ENCODE assay signal across 17 cellular contexts in the genomic region with DNA sequence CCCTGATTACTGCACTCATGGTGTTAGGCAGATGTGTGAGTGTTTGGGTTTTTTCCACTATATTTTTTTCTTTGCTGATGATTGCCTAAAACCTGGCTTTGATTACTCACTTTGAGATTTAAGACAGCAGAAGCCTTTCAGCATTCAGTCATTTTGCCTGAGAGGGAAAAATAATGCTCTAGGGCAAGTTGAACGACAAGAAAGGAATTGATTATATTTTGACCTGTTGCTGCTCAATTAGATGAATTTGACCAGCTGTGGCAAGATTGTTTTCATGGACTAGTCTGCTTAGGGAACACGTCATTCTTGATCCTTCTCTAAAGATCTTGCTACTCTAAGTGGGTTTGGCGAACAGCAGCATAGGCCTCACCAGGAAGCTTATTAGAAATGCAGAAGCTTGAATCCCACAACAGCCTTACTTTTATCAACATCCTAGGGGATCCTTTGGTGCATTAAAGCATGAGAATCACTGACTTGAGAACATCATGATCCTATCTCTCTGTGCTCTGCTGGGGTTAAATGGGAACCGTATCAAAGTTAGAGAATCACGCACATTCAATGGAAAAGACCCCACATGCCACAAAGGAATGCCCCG. TPM values are rescaled to one million over a fixed set of nuclear protein-coding genes. Genes with fewer than 3 reads are reported as not detected.
DNase-seq lines count a peak whose midpoint lies in the region; ATAC-seq and TF ChIP-seq lines count a peak whose summit lies in the region.
"Had no signal": no experiment of that assay in that cellular context is flagged by ENCODE, and none has a peak within 500 bp of the region (broad histone marks: within the 10 kb centered on the region; RNA-seq: fewer than 3 reads in every experiment).

No MANE protein-coding gene starts in this region.

- H3K9me3 ChIP-seq in Loucy (ENCODE audit: insufficient read depth, low read depth, low read length) (no peaks in the 10 kb centered on the region), endodermal cell (ENCODE audit: control insufficient read depth, low read length) (no peaks in the 10 kb centered on the region)
- H3K9me3 ChIP-seq: Caco-2, SJSA1 had no signal

- H3K4me1 ChIP-seq in Loucy (ENCODE audit: insufficient read depth, low read length, poor library complexity, severe bottlenecking), result peaks cover 51% of the 10 kb centered on the region
- H3K4me1 ChIP-seq in endodermal cell (ENCODE audit: control insufficient read depth, insufficient read depth, low read length), result no peaks in the 10 kb centered on the region
- H3K4me1 ChIP-seq: Caco-2, SJSA1 had no signal

- H2AFZ ChIP-seq in Loucy (ENCODE audit: low read length), result peak overlapping the region; percentile 22; the same call in 1 of the 2 replicates

- no peak overlapping the region for H3K4me3 Mint-ChIP-seq in endodermal cell

- H3K27ac ChIP-seq in endodermal cell (ENCODE audit: low read depth, low read length), result peak overlapping the region; percentile 47
- H3K27ac ChIP-seq: C4-2B, SJSA1 had no signal

- no peak overlapping the region for H3K9ac ChIP-seq in Loucy (ENCODE audit: low read depth, low read length, poor library complexity, severe bottlenecking)
- H3K9ac ChIP-seq in endodermal cell (ENCODE audit: extremely low read depth, low read length, poor library complexity, severe bottlenecking), result no peak overlapping the region

- H3K27ac Mint-ChIP-seq in endodermal cell, result no peak overlapping the region

- no peaks in the 10 kb centered on the region for H3K36me3 ChIP-seq in Loucy (ENCODE audit: insufficient read depth, low read length)
- H3K36me3 ChIP-seq in endodermal cell (ENCODE audit: control insufficient read depth, insufficient read depth, low read length), result no peaks in the 10 kb centered on the region
- H3K36me3 ChIP-seq: SJSA1 had no signal

- WGBS in endodermal cell (ENCODE audit: insufficient coverage in 1 of 2, insufficient read length in 1 of 2), 2 experiments, result 42 to 50% methylated on average over 5 to 6 of the region's 6 CpGs

- no peaks in the 10 kb centered on the region for H3K79me2 ChIP-seq in Loucy (ENCODE audit: insufficient read depth, low read length)

- no peak overlapping the region for H3K4me3 ChIP-seq in Loucy (ENCODE audit: low read length, poor library complexity, severe bottlenecking)
- H3K4me3 ChIP-seq in endodermal cell (ENCODE audit: low read length), result no peak overlapping the region
- H3K4me3 ChIP-seq: SJSA1 had no signal

- no peak overlapping the region for H3K4me2 ChIP-seq in Loucy (ENCODE audit: low read depth, low read length, poor library complexity, severe bottlenecking)

- no peaks in the 10 kb centered on the region for H3K9me2 ChIP-seq in Loucy (replicated peaks; ENCODE audit: low read depth, low read length)

- ATAC-seq in HG03432 (IDR thresholded peaks at IDR 0.05; ENCODE audit: unreplicated experiment), result no peak

- H3F3A ChIP-seq in Loucy (ENCODE audit: low read depth), result peaks cover 17% of the 10 kb centered on the region; the same call in 1 of the 2 replicates

- no peaks in the 10 kb centered on the region for H4K20me1 ChIP-seq in Loucy (ENCODE audit: insufficient read depth, low read length, poor library complexity, severe bottlenecking)

- H3K36me3 Mint-ChIP-seq in endodermal cell (ENCODE audit: low read depth), result no peaks in the 10 kb centered on the region

- peaks cover 7% of the 10 kb centered on the region for H3K27me3 Mint-ChIP-seq in endodermal cell (ENCODE audit: insufficient read depth)

- H3K9me3 Mint-ChIP-seq in endodermal cell, result no peaks in the 10 kb centered on the region

- TF ChIP-seq CTCF in Loucy (conservative IDR thresholded peaks at IDR 0.05; ENCODE audit: low read length) (no peak), endodermal cell (conservative IDR thresholded peaks at IDR 0.05) (no peak)

- DNase-seq in COLO829 (ENCODE audit: low spot score) (peak; percentile 13), endodermal cell (no peak), retina (peak; percentile 48), NCI-H1105 (lab: John Stamatoyannopoulos, UW) (no peak), putamen (ENCODE audit: low spot score) (no peak)
- DNase-seq: Caco-2, KG1, NCI-H1105 treated with DMSO at 0.1 percent for 48 hours, NCI-H187, NCI-H2171 treated with DMSO at 0.1 percent for 48 hours, NCI-H524 treated with DMSO at 0.1 percent for 48 hours had no signal

- H3K27me3 ChIP-seq in Loucy (ENCODE audit: insufficient read depth, low read length, poor library complexity, severe bottlenecking) (no peaks in the 10 kb centered on the region), endodermal cell (ENCODE audit: control insufficient read depth, insufficient read depth, low read length, poor library complexity, severe bottlenecking) (no peaks in the 10 kb centered on the region)

- peaks cover 8% of the 10 kb centered on the region for H3K4me1 Mint-ChIP-seq in endodermal cell

RNA-seq across cellular contexts. Expression of a gene that starts 59.6 kb away (rescaled TPM):
- total RNA-seq in endodermal cell, result 1 to 10 TPM; 2.8 to 6.3 TPM
- polyA plus RNA-seq in endodermal cell (2013, experiment 1 of 2), result 12.0 TPM
- 12.8 TPM for polyA plus RNA-seq in endodermal cell (2013, experiment 2 of 2)
- total RNA-seq: MCF 10A had no signal
- polyA plus RNA-seq: AG04450 had no signal

Comparison
In these comparisons a context has a peak if more than half of its experiments do, and no peak if none do; other contexts are left out.
1. DNase-seq: peak in COLO829 (single experiment) and retina (single experiment); none in endodermal cell (single experiment), NCI-H1105 (single experiment) and putamen (single experiment).